Comparison of ENCODE assay signal across 8 cellular contexts in the genomic region with DNA sequence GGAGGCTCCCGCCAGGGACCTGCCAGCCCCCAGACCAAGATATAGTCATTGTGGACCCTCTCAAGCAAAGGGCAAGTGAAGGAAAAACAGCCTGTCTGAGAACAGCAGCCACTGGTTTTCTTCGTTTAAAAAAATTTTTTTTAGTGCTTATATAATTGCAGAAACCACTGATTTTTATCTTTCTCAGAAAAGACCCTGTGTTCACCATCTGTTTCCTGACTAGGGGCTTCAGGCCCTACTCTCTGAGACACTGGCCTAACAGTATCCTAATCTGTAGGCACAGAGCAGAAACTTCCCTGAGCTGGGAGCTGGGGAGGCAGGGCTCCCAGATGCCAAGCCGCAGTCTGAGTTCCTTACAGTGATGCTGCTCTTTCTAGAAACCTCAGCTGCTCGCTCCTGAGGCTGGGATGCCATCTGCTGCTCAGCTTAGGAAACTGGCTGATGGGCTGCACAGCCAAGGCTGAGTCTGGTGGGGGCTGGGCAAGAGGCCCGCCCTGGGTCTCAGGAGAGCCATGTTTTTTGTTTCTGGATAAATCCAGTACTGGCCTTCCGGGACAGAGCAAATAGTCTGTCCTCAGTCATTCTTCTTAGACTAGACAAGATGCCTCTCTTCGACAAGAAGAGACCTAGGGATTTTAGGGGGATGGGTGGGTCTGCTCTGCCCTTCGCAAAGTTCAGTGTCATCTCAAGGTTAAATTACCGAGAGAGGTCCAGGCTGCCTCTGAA. TPM values are rescaled to one million over a fixed set of nuclear protein-coding genes. Genes with fewer than 3 reads are reported as not detected.
A peak's percentile ranks its signal among the peaks of the same experiment; 100 is the strongest.
DNase-seq lines count a peak whose midpoint lies in the region; ATAC-seq, FAIRE-seq and TF ChIP-seq lines count a peak whose summit lies in the region.

No MANE protein-coding gene starts in this region.

- H3K36me3 Mint-ChIP-seq in activated naive CD8-positive, alpha-beta T cell treated with anti-CD3 and anti-CD28 coated beads for 36 hours: no peaks in the 10 kb centered on the region

- ATAC-seq in SK-N-SH treated with all-trans-retinoic acid at 6 μM for 48 hours (peak; percentile 100), Right ventricle myocardium inferior (peak; percentile 99)

- in situ Hi-C loops in HAP-1 (cut with MboI; ENCODE audit: low sequenced_read_pairs): loop anchor here (10.0 to 25.0 kb wide), 2 partner anchors 450 to 628 kb away; no protein-coding TSS in a partner anchor

- intact Hi-C loops in Right ventricle myocardium inferior (cut with DNase I): loop anchor here (2.0 to 5.0 kb wide), 4 partner anchors 65 to 684 kb away; a partner anchor contains a TSS

- no peak overlapping the region for H3K4me3 ChIP-seq in HAP-1

- H3K27me3 ChIP-seq in HAP-1 (ENCODE audit: low read depth): no peaks in the 10 kb centered on the region

- H3K27me3 Mint-ChIP-seq in activated naive CD8-positive, alpha-beta T cell treated with anti-CD3 and anti-CD28 coated beads for 36 hours: peaks cover 9% of the 10 kb centered on the region

- no peak overlapping the region for H3K4me3 Mint-ChIP-seq in activated naive CD8-positive, alpha-beta T cell treated with anti-CD3 and anti-CD28 coated beads for 36 hours

- H3K9me3 ChIP-seq in HAP-1: no peaks in the 10 kb centered on the region

- FAIRE-seq in urothelium cell line (lab: Jason Lieb, UNC): no peak

- H3K9me3 Mint-ChIP-seq in activated naive CD8-positive, alpha-beta T cell treated with anti-CD3 and anti-CD28 coated beads for 36 hours: no peaks in the 10 kb centered on the region

- peak; percentile 89 for DNase-seq in DMS53 treated with DMSO at 0.1 percent for 48 hours (lab: John Stamatoyannopoulos, UW; ENCODE audit: unreplicated experiment)
- DNase-seq in HAP-1 (ENCODE audit: low spot score in 2 of 2): peak; percentile 88 to 91
- DNase-seq in NCI-H1092 (lab: John Stamatoyannopoulos, UW): peak; percentile 64
- peak; percentile 76 for DNase-seq in activated naive CD8-positive, alpha-beta T cell treated with anti-CD3 and anti-CD28 coated beads for 36 hours
- DNase-seq in Right ventricle myocardium inferior (ENCODE audit: missing footprints): peak; percentile 91
- peak; percentile 96 for DNase-seq in pons (ENCODE audit: low spot score)
- DNase-seq in urothelium cell line (ENCODE audit: low spot score): peak; percentile 84

- no peak overlapping the region for H3K27ac Mint-ChIP-seq in activated naive CD8-positive, alpha-beta T cell treated with anti-CD3 and anti-CD28 coated beads for 36 hours

- peaks cover 5% of the 10 kb centered on the region for H3K4me1 ChIP-seq in HAP-1

- H3K4me1 Mint-ChIP-seq in activated naive CD8-positive, alpha-beta T cell treated with anti-CD3 and anti-CD28 coated beads for 36 hours: peaks cover 5% of the 10 kb centered on the region

- no peaks in the 10 kb centered on the region for H3K36me3 ChIP-seq in HAP-1 (replicated peaks)

TF ChIP-seq in SK-N-SH treated with all-trans-retinoic acid at 6 μM for 48 hours, 23 proteins besides CTCF, POLR2A, EP300 and RAD21:
- TF ChIP-seq ZNF565 (CRISPR knock-in tag; conservative IDR thresholded peaks at IDR 0.05; ENCODE audit: low read depth) (no peak), TCF4 (CRISPR knock-in tag; IDR thresholded peaks at IDR 0.05; ENCODE audit: borderline replicate concordance) (peak; percentile 13; the same call in 1 of the 2 replicates), BACH2 (CRISPR knock-in tag; IDR thresholded peaks at IDR 0.05; ENCODE audit: borderline replicate concordance) (no peak), CSDC2 (CRISPR knock-in tag; IDR thresholded peaks at IDR 0.05) (no peak), ESRRG (CRISPR knock-in tag; IDR thresholded peaks at IDR 0.05) (no peak)

RNA-seq across cellular contexts. Expression of a gene that starts 31.0 kb away (rescaled TPM):
- 100 to 1,000 TPM; 182 to 208 TPM for total RNA-seq in activated naive CD8-positive, alpha-beta T cell treated with anti-CD3 and anti-CD28 coated beads for 36 hours
- total RNA-seq in Right ventricle myocardium inferior: 120 TPM
